Comparison of ENCODE assay signal across 7 cellular contexts in genomic region chr2:234308814-234309195, GRCh38.
DNase-seq lines count a peak whose midpoint lies in the region; ATAC-seq, FAIRE-seq and TF ChIP-seq lines count a peak whose summit lies in the region.

No MANE protein-coding gene starts in this region.

- DNase-seq in GM19239 (ENCODE audit: insufficient read length, low spot score) = peak; percentile 31
- peak; percentile 75 to 77 for DNase-seq in activated CD4-positive, alpha-beta T cell treated with anti-CD3 and anti-CD28 coated beads for 4 hours
- DNase-seq in esophagus squamous epithelium (lab: John Stamatoyannopoulos, UW) = no peak
- peak; percentile 70 for DNase-seq in stimulated activated CD4-positive, alpha-beta T cell treated with anti-CD3 and anti-CD28 coated beads, Interleukin-2, amount 100 ng/mL, for 4 hours (ENCODE audit: low read depth)
- DNase-seq in GM23248 = no peak
- no peak for DNase-seq in DMS79 treated with DMSO at 0.1 percent for 48 hours (lab: John Stamatoyannopoulos, UW)

- peak overlapping the region in 3 of 4 donors; percentile 32 to 63 (median 59) for H3K27ac ChIP-seq in esophagus squamous epithelium
- H3K27ac ChIP-seq in GM23248 = no peak overlapping the region

- H3K4me3 ChIP-seq in esophagus squamous epithelium = no peak overlapping the region
- no peak overlapping the region for H3K4me3 ChIP-seq in GM23248

- H3K9me3 ChIP-seq in esophagus squamous epithelium = no peaks in the 10 kb centered on the region
- H3K9me3 ChIP-seq in GM23248 (ENCODE audit: low read depth) = no peaks in the 10 kb centered on the region

- peak; percentile 88 for ATAC-seq in HG03175 (IDR thresholded peaks at IDR 0.05; ENCODE audit: unreplicated experiment)

- no peaks in the 10 kb centered on the region for H4K20me1 ChIP-seq in GM23248 (ENCODE audit: insufficient read depth)

- no peak overlapping the region for H2AFZ ChIP-seq in GM23248

- H3K36me3 ChIP-seq in esophagus squamous epithelium (no peaks in the 10 kb centered on the region), GM23248 (ENCODE audit: low read depth) (no peaks in the 10 kb centered on the region)

- H3K4me2 ChIP-seq in GM23248 (ENCODE audit: unreplicated experiment) = no peak overlapping the region

- FAIRE-seq in GM19239 (lab: Jason Lieb, UNC) = peak; percentile 97

- no peak overlapping the region for H3K9ac ChIP-seq in GM23248

- no peak for TF ChIP-seq POLR2A in esophagus squamous epithelium (IDR thresholded peaks at IDR 0.05)

- no peaks in the 10 kb centered on the region for H3K79me2 ChIP-seq in GM23248 (ENCODE audit: insufficient read depth)

- no peak for TF ChIP-seq CTCF in esophagus squamous epithelium (IDR thresholded peaks at IDR 0.05)

- peaks cover 0 to 41% (median 8%) of the 10 kb centered on the region in 3 donors for H3K4me1 ChIP-seq in esophagus squamous epithelium
- H3K4me1 ChIP-seq in GM23248 (ENCODE audit: insufficient read depth) = peaks cover 11% of the 10 kb centered on the region; the same call in 1 of the 2 replicates

- no peaks in the 10 kb centered on the region for H3K9me2 ChIP-seq in GM23248 (ENCODE audit: insufficient read depth)

- no peaks in the 10 kb centered on the region for H3F3A ChIP-seq in GM23248 (ENCODE audit: insufficient read depth)

- intact Hi-C loops in esophagus squamous epithelium (cut with DNase I) = no loop called here

- WGBS in esophagus squamous epithelium, 2 donors = 40 to 51% methylated on average over 6 of the region's 6 CpGs
- WGBS in GM23248 (ENCODE audit: low coverage in 1 of 2, low lambda C conversion rate in 2 of 2, missing lambda C conversion rate in 2 of 2), 2 experiments = 70 to 74% methylated on average over 6 of the region's 6 CpGs

- H3K27me3 ChIP-seq in esophagus squamous epithelium (no peaks in the 10 kb centered on the region), GM23248 (replicated peaks; ENCODE audit: insufficient read depth) (no peaks in the 10 kb centered on the region)

- in situ Hi-C loops in GM23248 (cut with MboI) = no loop called here

Comparison
In these comparisons a context has a peak if more than half of its experiments do, and no peak if none do; other contexts are left out.
1. DNase-seq: peak in GM19239 (single experiment), activated CD4-positive, alpha-beta T cell treated with anti-CD3 and anti-CD28 coated beads for 4 hours (2 of 2) and stimulated activated CD4-positive, alpha-beta T cell treated with anti-CD3 and anti-CD28 coated beads, Interleukin-2, amount 100 ng/mL, for 4 hours (single experiment); none in esophagus squamous epithelium (single experiment), GM23248 (single experiment) and DMS79 treated with DMSO at 0.1 percent for 48 hours (single experiment).